Comparison of ENCODE assay signal across 26 cellular contexts in the genomic region with DNA sequence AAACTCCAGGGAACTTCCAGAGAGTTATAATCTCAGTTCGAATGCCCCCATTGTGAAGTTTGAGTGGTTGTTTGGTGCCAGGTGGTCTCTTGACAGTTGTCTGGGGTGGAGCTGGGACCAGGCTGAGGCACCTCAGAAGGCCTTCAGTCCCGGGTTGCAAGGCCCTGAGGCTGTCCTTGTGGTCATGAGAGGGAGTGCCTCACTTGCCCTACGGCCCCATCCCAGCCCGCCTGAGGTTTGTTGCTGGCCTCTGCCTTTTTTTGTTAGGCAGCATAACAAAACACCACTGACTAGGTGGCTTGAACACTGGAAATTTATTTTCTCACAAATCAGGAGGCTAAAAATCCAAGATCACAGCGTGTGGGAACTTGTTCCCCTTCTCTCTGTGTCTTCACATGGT.
"Had no signal": no experiment of that assay in that cellular context is flagged by ENCODE, and none has a peak within 500 bp of the region (broad histone marks: within the 10 kb centered on the region; RNA-seq: fewer than 3 reads in every experiment).

No MANE protein-coding gene starts in this region.

- ATAC-seq: Right ventricle myocardium inferior had no signal

- H3K9me3 ChIP-seq: MG63, Peyer's patch, SJSA1 had no signal

- H3K4me1 ChIP-seq: Peyer's patch, SJSA1 had no signal

- H3K27me3 ChIP-seq: MG63, Peyer's patch, SJSA1 had no signal

- DNase-seq: Karpas-422; KG1; MG63; NCI-H1092; NCI-H1105 treated with DMSO at 0.1 percent for 48 hours; NCI-H1417 treated with DMSO at 0.1 percent for 48 hours; NCI-H146; NCI-H1694 treated with DMSO at 0.1 percent for 48 hours; NCI-H1930; NCI-H2081; NCI-H2107; NCI-H2171; NCI-H226; NCI-H446; NCI-H510A; NCI-H524 treated with DMSO at 0.1 percent for 48 hours; NCI-H69; NCI-H774; NK-92 treated with Interleukin-12 subunit alpha and Interleukin-12 subunit beta, amount 100 ng/mL, for 24 hours; OCI-M1; PC-9; Peyer's patch; SHP77 treated with DMSO at 0.1 percent for 48 hours had no signal

- H3K27ac ChIP-seq: PC-9, Peyer's patch, SJSA1, SK-N-MC had no signal

- H3K36me3 ChIP-seq: MG63, Peyer's patch, SJSA1 had no signal

- H3K4me3 ChIP-seq: MG63, PC-9, Peyer's patch, SJSA1, SK-N-MC had no signal

- H3K4me2 ChIP-seq: PC-9 had no signal

- H2AFZ ChIP-seq: PC-9 had no signal
